Comparison of ENCODE assay signal across 8 cellular contexts in the genomic region with DNA sequence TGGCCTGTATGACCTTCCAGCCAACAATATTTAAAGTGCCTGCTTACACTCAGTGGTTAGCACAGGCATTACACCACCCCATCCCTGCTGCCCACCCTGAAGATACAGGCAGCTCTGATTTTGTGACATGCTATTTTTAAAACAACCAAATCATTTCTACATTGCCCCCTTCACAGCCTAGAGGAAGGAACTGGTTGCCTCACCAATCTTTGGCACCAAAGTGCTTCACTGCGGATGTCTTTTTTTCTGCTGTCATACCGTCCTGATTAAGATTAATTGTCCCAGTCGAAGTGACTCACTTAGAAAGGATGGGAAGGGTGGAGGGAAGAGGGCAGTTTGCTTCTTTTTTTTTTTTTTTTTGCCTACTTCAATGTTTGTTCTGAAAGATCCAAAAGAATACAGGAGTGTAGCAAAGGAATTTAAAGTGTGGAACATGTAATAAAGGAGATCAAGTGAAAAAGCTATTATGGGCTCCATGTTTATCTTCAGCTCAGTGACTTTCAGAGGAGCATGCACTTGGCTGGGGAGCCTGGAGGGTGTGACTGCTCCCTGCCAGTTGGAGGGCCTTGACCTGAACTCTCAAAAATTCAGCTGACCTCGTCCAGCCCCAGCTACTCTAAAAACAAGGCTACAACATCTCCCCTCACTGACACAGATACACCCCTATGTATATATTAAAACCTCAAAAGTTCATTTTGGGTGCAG.
A peak's percentile ranks its signal among the peaks of the same experiment; 100 is the strongest.
DNase-seq lines count a peak whose midpoint lies in the region; ATAC-seq and TF ChIP-seq lines count a peak whose summit lies in the region.

No MANE protein-coding gene starts in this region.

- ATAC-seq in HG03520 (IDR thresholded peaks at IDR 0.05; ENCODE audit: unreplicated experiment) = no peak

- H3K27me3 Mint-ChIP-seq in neural progenitor cell (ENCODE audit: insufficient read depth, low read depth) = peaks cover 6% of the 10 kb centered on the region

- H4K20me1 ChIP-seq in neural progenitor cell (ENCODE audit: low read depth) = no peaks in the 10 kb centered on the region

- peaks cover 5% of the 10 kb centered on the region for H3K4me1 Mint-ChIP-seq in neural progenitor cell

- H3F3A ChIP-seq in neural progenitor cell (ENCODE audit: low read depth) = no peaks in the 10 kb centered on the region

- H3K4me2 ChIP-seq in neural progenitor cell = no peak overlapping the region

- H3K4me3 ChIP-seq in neural progenitor cell = no peak overlapping the region

- H3K4me3 Mint-ChIP-seq in neural progenitor cell = no peak overlapping the region

- TF ChIP-seq CTCF in neural progenitor cell (IDR thresholded peaks at IDR 0.05) = no peak

- no peak overlapping the region for H2AFZ ChIP-seq in neural progenitor cell (replicated peaks)

- H3K36me3 Mint-ChIP-seq in neural progenitor cell = no peaks in the 10 kb centered on the region

- H3K4me1 ChIP-seq in neural progenitor cell = peaks cover 10% of the 10 kb centered on the region

- H3K36me3 ChIP-seq in neural progenitor cell = no peaks in the 10 kb centered on the region

- H3K9me3 Mint-ChIP-seq in neural progenitor cell = no peaks in the 10 kb centered on the region

- H3K27me3 ChIP-seq in neural progenitor cell = no peaks in the 10 kb centered on the region

- H3K9ac ChIP-seq in neural progenitor cell = no peak overlapping the region

- DNase-seq in AG20443 (ENCODE audit: low spot score) (peak; percentile 88), NCI-H460 (ENCODE audit: extremely low read depth, low read depth) (peak; percentile 13), epidermal melanocyte (ENCODE audit: insufficient read length, low spot score) (peak; percentile 34), neural progenitor cell (ENCODE audit: low spot score) (no peak), pons (ENCODE audit: low spot score) (no peak), ecto neural progenitor cell (ENCODE audit: low spot score) (no peak)
- no peak for DNase-seq in activated CD4-positive, CD25-positive, alpha-beta regulatory T cell treated with anti-CD3 and anti-CD28 coated beads, Interleukin-2, amount 50 U/mL, for 72 hours

- no peaks in the 10 kb centered on the region for H3K79me2 ChIP-seq in neural progenitor cell (ENCODE audit: low read depth)

- no peaks in the 10 kb centered on the region for H3K9me3 ChIP-seq in neural progenitor cell (ENCODE audit: low read depth)

- no peak overlapping the region for H3K27ac ChIP-seq in neural progenitor cell

- H3K27ac Mint-ChIP-seq in neural progenitor cell = peak overlapping the region; percentile 38

Comparison
In these comparisons a context has a peak if more than half of its experiments do, and no peak if none do; other contexts are left out.
1. DNase-seq: peak in AG20443 (single experiment), NCI-H460 (single experiment) and epidermal melanocyte (single experiment); none in neural progenitor cell (single experiment), pons (single experiment), activated CD4-positive, CD25-positive, alpha-beta regulatory T cell treated with anti-CD3 and anti-CD28 coated beads, Interleukin-2, amount 50 U/mL, for 72 hours (single experiment) and ecto neural progenitor cell (single experiment).